Comparison of ENCODE assay signal across 10 cellular contexts in genomic region chr14:35470775-35471174, GRCh38.
DNase-seq lines count a peak whose midpoint lies in the region; ATAC-seq and TF ChIP-seq lines count a peak whose summit lies in the region.
"Had no signal": no experiment of that assay in that cellular context is flagged by ENCODE, and none has a peak within 500 bp of the region (broad histone marks: within the 10 kb centered on the region; RNA-seq: fewer than 3 reads in every experiment).

No MANE protein-coding gene starts in this region.

- H3K4me2 ChIP-seq in PC-3 (ENCODE audit: low read length) = no peak overlapping the region

- no peak overlapping the region for H3K4me3 Mint-ChIP-seq in endothelial cell (ENCODE audit: unreplicated experiment)

- no peaks in the 10 kb centered on the region for H3K36me3 ChIP-seq in PC-3 (ENCODE audit: low read depth, low read length)

- H3K9me2 ChIP-seq in PC-3 (replicated peaks; ENCODE audit: low read length) = no peaks in the 10 kb centered on the region

- H3K27ac Mint-ChIP-seq in endothelial cell (ENCODE audit: unreplicated experiment) = no peak overlapping the region

- no peaks in the 10 kb centered on the region for H3K4me1 Mint-ChIP-seq in endothelial cell (ENCODE audit: unreplicated experiment)

- H3K27me3 ChIP-seq in PC-3 (ENCODE audit: low read length) = peaks cover 29% of the 10 kb centered on the region

- H3F3A ChIP-seq in PC-3 (ENCODE audit: low read length, unreplicated experiment) = no peaks in the 10 kb centered on the region

- no peak for ATAC-seq in PC-3
- ATAC-seq in HG03025 (IDR thresholded peaks at IDR 0.05; ENCODE audit: low FRiP score, unreplicated experiment) = no peak

- H2AFZ ChIP-seq in PC-3 (ENCODE audit: low read length) = no peak overlapping the region

- intact Hi-C loops in PC-3 (cut with micrococcal nuclease) = no loop called here

- no peaks in the 10 kb centered on the region for H3K9me3 ChIP-seq in PC-3 (ENCODE audit: low read length)

- H3K4me3 ChIP-seq in PC-3 (ENCODE audit: low read length) = no peak overlapping the region

- no peaks in the 10 kb centered on the region for H3K36me3 Mint-ChIP-seq in endothelial cell (ENCODE audit: low read depth, unreplicated experiment)

- DNase-seq in NCI-H1105 treated with DMSO at 0.1 percent for 48 hours (lab: John Stamatoyannopoulos, UW) = peak; percentile 25
- no peak for DNase-seq in NCI-H1105 (lab: John Stamatoyannopoulos, UW)
- DNase-seq in PC-3 = peak; percentile 49
- peak; percentile 27 for DNase-seq in endothelial cell (ENCODE audit: low spot score)
- peak; percentile 1 for DNase-seq in non-pigmented ciliary epithelial cell (ENCODE audit: low read depth)
- DNase-seq in G401 (ENCODE audit: low spot score) = no peak
- no peak for DNase-seq in NOMO-1 treated with dmso at 0.1 percent for 144 hours (lab: John Stamatoyannopoulos, UW; ENCODE audit: unreplicated experiment)
- DNase-seq: glutamatergic neuron, NCI-H2171 treated with DMSO at 0.1 percent for 48 hours had no signal

- CTCF ChIA-PET in PC-3 (lab: Charles Lee) = no interaction called here

- no peaks in the 10 kb centered on the region for H3K4me1 ChIP-seq in PC-3 (ENCODE audit: insufficient read depth, low read length)

- peaks cover 2% of the 10 kb centered on the region for H3K27me3 Mint-ChIP-seq in endothelial cell (ENCODE audit: unreplicated experiment)

- no peak overlapping the region for H3K9ac ChIP-seq in PC-3 (ENCODE audit: low read length)

- no peak for TF ChIP-seq CTCF in PC-3 (conservative IDR thresholded peaks at IDR 0.05; ENCODE audit: low read depth, low read length)
- TF ChIP-seq CTCF in endothelial cell (IDR thresholded peaks at IDR 0.05; ENCODE audit: unreplicated experiment) = no peak

- peaks cover 1% of the 10 kb centered on the region for H3K9me3 Mint-ChIP-seq in endothelial cell (ENCODE audit: unreplicated experiment)

- H3K27ac ChIP-seq in PC-3 (ENCODE audit: low read length) = no peak overlapping the region

- BruUV-seq in PC-3 (replicated peaks; lab: Mats Ljungman, UMichigan) = no TSS peak

- in situ Hi-C loops in G401 (cut with HindIII; ENCODE audit: low sequenced_read_pairs) = no loop called here

- no peaks in the 10 kb centered on the region for H4K20me1 ChIP-seq in PC-3 (ENCODE audit: low read length)

- POLR2A ChIA-PET in PC-3 (lab: Charles Lee; ENCODE audit: unreplicated experiment) = interaction anchor here (0.6 kb wide), 1 partner anchor 307 kb away, joined by 5 read pairs; no protein-coding TSS in a partner anchor

- H3K79me2 ChIP-seq in PC-3 (ENCODE audit: low read length) = no peaks in the 10 kb centered on the region

Comparison
In these comparisons a context has a peak if more than half of its experiments do, and no peak if none do; other contexts are left out.
1. DNase-seq: peak in NCI-H1105 treated with DMSO at 0.1 percent for 48 hours (single experiment), PC-3 (single experiment), endothelial cell (single experiment) and non-pigmented ciliary epithelial cell (single experiment); none in NCI-H1105 (single experiment), G401 (single experiment) and NOMO-1 treated with dmso at 0.1 percent for 144 hours (single experiment).